In the genomic region with DNA sequence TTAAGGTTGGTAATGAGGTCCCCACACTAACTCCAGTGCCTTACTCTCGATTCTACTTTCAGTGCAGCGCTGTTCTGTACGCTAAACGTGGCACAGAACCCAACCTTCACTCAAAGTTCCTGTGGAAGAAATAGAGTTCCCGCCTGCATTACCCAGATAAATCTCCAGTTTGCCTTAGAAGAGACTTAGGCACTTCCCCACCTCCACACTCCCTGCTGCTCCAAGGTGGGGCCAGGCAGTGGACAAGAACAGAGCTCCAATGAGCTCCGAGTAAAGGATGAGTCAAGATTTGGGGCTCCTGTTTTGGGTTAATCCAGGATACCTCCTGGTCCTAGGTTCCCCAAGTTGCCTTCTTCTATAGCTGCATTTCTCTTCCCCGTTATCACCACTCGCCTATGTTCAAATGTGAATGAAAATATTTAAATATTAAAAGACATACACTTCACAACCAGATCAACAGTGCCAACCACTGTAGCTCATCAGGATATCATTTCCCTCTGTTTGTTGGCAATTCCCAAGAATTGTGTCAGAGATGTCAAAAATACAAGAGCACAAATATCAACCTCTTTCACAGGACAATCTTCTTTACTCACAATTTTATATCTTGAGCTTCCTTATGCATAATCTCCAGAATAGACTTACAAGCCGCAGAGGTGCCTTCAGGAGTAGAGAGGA, we compare ENCODE assay signal across 9 cellular contexts. TPM values are rescaled to one million over a fixed set of nuclear protein-coding genes. Genes with fewer than 3 reads are reported as not detected.
DNase-seq lines count a peak whose midpoint lies in the region; ATAC-seq, FAIRE-seq and TF ChIP-seq lines count a peak whose summit lies in the region.
"Had no signal": no experiment of that assay in that cellular context is flagged by ENCODE, and none has a peak within 500 bp of the region (broad histone marks: within the 10 kb centered on the region; RNA-seq: fewer than 3 reads in every experiment).

No MANE protein-coding gene starts in this region.

- H3K4me2 ChIP-seq in GM12878 (ENCODE audit: control insufficient read depth, insufficient read depth), result 0 out of 2 replicates have a peak overlapping the region, but pooled peaks have one; percentile 50

- POLR2A ChIA-PET in CD8-positive, alpha-beta memory T cell (lab: Charles Lee), result no interaction called here
- POLR2A ChIA-PET in GM12878 (lab: Charles Lee), result interaction anchor here (0.6 to 1.8 kb wide), 2 partner anchors 11 to 79 kb away, joined by 4 to 7 read pairs; no protein-coding TSS in a partner anchor
- POLR2A ChIA-PET in naive thymus-derived CD4-positive, alpha-beta T cell (lab: Charles Lee), result interaction anchor here (0.6 to 1.2 kb wide), 3 partner anchors 9 to 75 kb away, joined by 3 to 7 read pairs (median 3); no protein-coding TSS in a partner anchor

- H3K9ac ChIP-seq in GM12878 (ENCODE audit: control insufficient read depth, insufficient read depth, low read length) (no peak overlapping the region), colonic mucosa (ENCODE audit: low read depth in 2 of 2, low read length in 2 of 2) (no peak overlapping the region)

- no peak overlapping the region for H2AFZ ChIP-seq in GM12878 (ENCODE audit: control insufficient read depth, low read depth, low read length)

- no peaks in the 10 kb centered on the region for H3K27me3 ChIP-seq in CD8-positive, alpha-beta memory T cell (ENCODE audit: insufficient read depth, low read length, poor library complexity, severe bottlenecking)
- H3K27me3 ChIP-seq in GM12878 (replicated peaks in 1 of 2; ENCODE audit: control insufficient read depth in 2 of 2, insufficient read depth in 2 of 2, low read length in 1 of 2) (no peaks in the 10 kb centered on the region), colonic mucosa (no peaks in the 10 kb centered on the region), spleen (replicated peaks in 1 of 7) (no peaks in the 10 kb centered on the region)
- H3K27me3 ChIP-seq in naive thymus-derived CD4-positive, alpha-beta T cell (ENCODE audit: control insufficient read depth in 2 of 2, insufficient read depth in 2 of 2, low read length in 2 of 2), result no peaks in the 10 kb centered on the region
- H3K27me3 ChIP-seq: esophagus muscularis mucosa had no signal

- SMC1A ChIA-PET in GM12878 (lab: Charles Lee; ENCODE audit: uncharacterized antibody, unreplicated experiment), result interaction anchor here (0.9 to 2.7 kb wide), 9 partner anchors 9 to 197 kb away, joined by 3 to 13 read pairs (median 3); no protein-coding TSS in a partner anchor

- H3K4me1 ChIP-seq in CD8-positive, alpha-beta memory T cell (ENCODE audit: insufficient read depth, low read length), result peaks cover 8% of the 10 kb centered on the region
- H3K4me1 ChIP-seq in GM12878 (ENCODE audit: control insufficient read depth, insufficient read depth, low read length) (peaks cover 13% of the 10 kb centered on the region), colonic mucosa (no peaks in the 10 kb centered on the region), spleen (peaks cover 0 to 29% (median 15%) of the 10 kb centered on the region in 6 donors)
- H3K4me1 ChIP-seq in naive thymus-derived CD4-positive, alpha-beta T cell (ENCODE audit: control insufficient read depth in 2 of 2, insufficient read depth in 2 of 2, low read length in 2 of 2), result peaks cover 6 to 11% of the 10 kb centered on the region in 2 donors
- H3K4me1 ChIP-seq: esophagus muscularis mucosa had no signal

- RAD21 ChIA-PET in GM12878 (lab: Charles Lee; ENCODE audit: unreplicated experiment), result interaction anchor here (0.9 to 3.3 kb wide), 3 partner anchors 11 to 199 kb away, joined by 3 to 14 read pairs (median 3); no protein-coding TSS in a partner anchor

- H3K4me3 Mint-ChIP-seq in CD8-positive, alpha-beta memory T cell, result peak overlapping the region; percentile 56 to 77 (median 67)
- peak overlapping the region; percentile 60 to 87 (median 78) for H3K4me3 Mint-ChIP-seq in naive thymus-derived CD4-positive, alpha-beta T cell

- no peak overlapping the region for H3K27ac ChIP-seq in CD8-positive, alpha-beta memory T cell (ENCODE audit: low read depth, low read length)
- H3K27ac ChIP-seq in GM12878 (ENCODE audit: control insufficient read depth, insufficient read depth) (peak overlapping the region; percentile 56), colonic mucosa (no peak overlapping the region), spleen (peak overlapping the region in 3 of 8 donors; percentile 6 to 36 (median 19))
- H3K27ac ChIP-seq in naive thymus-derived CD4-positive, alpha-beta T cell (ENCODE audit: low read depth, low read length), result no peak overlapping the region
- H3K27ac ChIP-seq: esophagus muscularis mucosa had no signal

- TF ChIP-seq CTCF in GM12878 (IDR thresholded peaks at IDR 0.05 in 2 of 3, conservative IDR thresholded peaks at IDR 0.05 in 1 of 3; ENCODE audit: control insufficient read depth in 2 of 3, extremely low read depth in 1 of 3, insufficient read depth in 1 of 3, low read depth in 3 of 3, low read length in 3 of 3), result no peak
- TF ChIP-seq CTCF in colonic mucosa (IDR thresholded peaks at IDR 0.05), result no peak
- TF ChIP-seq CTCF in spleen (IDR thresholded peaks at IDR 0.05 in 8 of 11, conservative IDR thresholded peaks at IDR 0.05 in 3 of 11), result no peak

- H3K36me3 Mint-ChIP-seq in CD8-positive, alpha-beta memory T cell, result peaks cover 0 to 4% (median 0%) of the 10 kb centered on the region in 3 donors
- H3K36me3 Mint-ChIP-seq in naive thymus-derived CD4-positive, alpha-beta T cell, result peaks cover 0 to 8% (median 0%) of the 10 kb centered on the region in 5 donors

- H3K79me2 ChIP-seq in GM12878 (ENCODE audit: control insufficient read depth, insufficient read depth, low read length), result no peaks in the 10 kb centered on the region; the same call in 1 of the 2 replicates

- 95% methylated on average over 9 of the region's 9 CpGs for WGBS in GM12878 (ENCODE audit: insufficient coverage, insufficient replicate concordance, low lambda C conversion rate, missing lambda C conversion rate)
- 57 to 84% (median 70%) methylated on average over 9 of the region's 9 CpGs for WGBS in spleen, 5 donors

- peaks cover 1 to 3% of the 10 kb centered on the region in 2 donors for H3K27me3 Mint-ChIP-seq in CD8-positive, alpha-beta memory T cell
- peaks cover 0 to 37% (median 0%) of the 10 kb centered on the region in 5 donors for H3K27me3 Mint-ChIP-seq in naive thymus-derived CD4-positive, alpha-beta T cell

- no TSS peak for BruUV-seq in GM12878 (replicated peaks; lab: Mats Ljungman, UMichigan)

- intact Hi-C loops in GM12878 (cut with micrococcal nuclease; ENCODE audit: unreplicated experiment), result loop anchor here (10.0 kb wide), 1 partner anchor 162 kb away; a partner anchor contains a TSS
- intact Hi-C loops in naive thymus-derived CD4-positive, alpha-beta T cell (cut with micrococcal nuclease), result loop anchor here (2.0 to 5.0 kb wide), 4 partner anchors 48 to 185 kb away; a partner anchor contains a TSS
- intact Hi-C loops in colonic mucosa (cut with DNase I), result no loop called here
- intact Hi-C loops in spleen (cut with DNase I; ENCODE audit: low total_unique reads), result no loop called here

- in situ Hi-C loops in GM12878 (cut with MboI), result no loop called here

- peak overlapping the region in 4 of 8 donors; percentile 15 to 48 (median 28) for H3K27ac Mint-ChIP-seq in CD8-positive, alpha-beta memory T cell
- peak overlapping the region in 8 of 9 donors; percentile 57 to 94 (median 84) for H3K27ac Mint-ChIP-seq in naive thymus-derived CD4-positive, alpha-beta T cell

- no peak overlapping the region for H3K4me3 ChIP-seq in CD8-positive, alpha-beta memory T cell (ENCODE audit: low read length)
- H3K4me3 ChIP-seq in GM12878 (no peak overlapping the region), colonic mucosa (no peak overlapping the region), spleen (peak overlapping the region in 2 of 8 donors; percentile 36 to 62)
- H3K4me3 ChIP-seq in naive thymus-derived CD4-positive, alpha-beta T cell (ENCODE audit: low read length), result no peak overlapping the region

- peaks cover 14 to 20% (median 15%) of the 10 kb centered on the region in 3 donors for H3K4me1 Mint-ChIP-seq in CD8-positive, alpha-beta memory T cell
- H3K4me1 Mint-ChIP-seq in naive thymus-derived CD4-positive, alpha-beta T cell, result peaks cover 9 to 36% (median 24%) of the 10 kb centered on the region in 7 donors

- no peaks in the 10 kb centered on the region for H3K36me3 ChIP-seq in CD8-positive, alpha-beta memory T cell (ENCODE audit: insufficient read depth, low read length)
- peaks cover 2 to 19% of the 10 kb centered on the region in 2 experiments; a peak in 3 of 4 replicates for H3K36me3 ChIP-seq in GM12878 (ENCODE audit: control insufficient read depth in 2 of 2, insufficient read depth in 2 of 2, low read length in 1 of 2)
- H3K36me3 ChIP-seq in naive thymus-derived CD4-positive, alpha-beta T cell (ENCODE audit: control insufficient read depth in 2 of 3, insufficient read depth in 3 of 3, low read length in 3 of 3), result no peaks in the 10 kb centered on the region
- H3K36me3 ChIP-seq in colonic mucosa, result no peaks in the 10 kb centered on the region
- no peaks in the 10 kb centered on the region for H3K36me3 ChIP-seq in spleen
- H3K36me3 ChIP-seq: esophagus muscularis mucosa had no signal

- TF ChIP-seq POLR2A in GM12878 (IDR thresholded peaks at IDR 0.05; ENCODE audit: low read depth, low read length), result no peak
- TF ChIP-seq POLR2A in spleen (IDR thresholded peaks at IDR 0.05), result no peak

- H3K9me3 ChIP-seq in CD8-positive, alpha-beta memory T cell (ENCODE audit: low read length), result no peaks in the 10 kb centered on the region
- H3K9me3 ChIP-seq in GM12878 (replicated peaks; ENCODE audit: control insufficient read depth, insufficient read depth, low read length), result no peaks in the 10 kb centered on the region
- H3K9me3 ChIP-seq in naive thymus-derived CD4-positive, alpha-beta T cell (ENCODE audit: control insufficient read depth in 2 of 3, low read length in 3 of 3), result no peaks in the 10 kb centered on the region
- H3K9me3 ChIP-seq in colonic mucosa, result no peaks in the 10 kb centered on the region
- no peaks in the 10 kb centered on the region for H3K9me3 ChIP-seq in spleen
- H3K9me3 ChIP-seq: esophagus muscularis mucosa had no signal

- CTCF ChIA-PET in CD8-positive, alpha-beta memory T cell (lab: Charles Lee), result interaction anchor here (0.9 to 3.0 kb wide), 3 partner anchors 11 to 74 kb away, joined by 3 to 21 read pairs (median 3); no protein-coding TSS in a partner anchor
- CTCF ChIA-PET in GM12878 (lab: Yijun Ruan, JAX), result interaction anchor here (0.8 to 5.9 kb wide), 9 partner anchors 11 to 193 kb away, joined by 3 to 29 read pairs (median 4); no protein-coding TSS in a partner anchor
- CTCF ChIA-PET in naive thymus-derived CD4-positive, alpha-beta T cell (lab: Charles Lee), result interaction anchor here (0.8 kb wide), 1 partner anchor 11 kb away, joined by 5 read pairs; no protein-coding TSS in a partner anchor

- no peak for FAIRE-seq in GM12878 (lab: Jason Lieb, UNC)

- no peaks in the 10 kb centered on the region; the same call in 1 of the 2 replicates for H4K20me1 ChIP-seq in GM12878 (ENCODE audit: control insufficient read depth, insufficient read depth)

- H3K9me3 Mint-ChIP-seq in CD8-positive, alpha-beta memory T cell, result peaks cover 0 to 6% (median 0%) of the 10 kb centered on the region in 5 donors
- peaks cover 0 to 8% (median 0%) of the 10 kb centered on the region in 11 donors for H3K9me3 Mint-ChIP-seq in naive thymus-derived CD4-positive, alpha-beta T cell

- DNase-seq in CD8-positive, alpha-beta memory T cell, result no peak
- DNase-seq in M059J (ENCODE audit: low read depth) (peak; percentile 66), GM12878 (ENCODE audit: low read depth, low spot score) (no peak), colonic mucosa (no peak), spleen (no peak), D341Med (ENCODE audit: low spot score) (no peak)
- no peak for DNase-seq in naive thymus-derived CD4-positive, alpha-beta T cell

- TF ChIP-seq EP300 in GM12878 (IDR thresholded peaks at IDR 0.05; ENCODE audit: borderline replicate concordance in 1 of 2, control insufficient read depth in 1 of 2, low read depth in 2 of 2, low read length in 2 of 2), result no peak

- no peak for TF ChIP-seq RAD21 in GM12878 (IDR thresholded peaks at IDR 0.05; ENCODE audit: insufficient read depth, low read depth, low read length)

- ATAC-seq in GM12878 (no peak), GM18861 (IDR thresholded peaks at IDR 0.05; ENCODE audit: unreplicated experiment) (no peak)
- no peak for ATAC-seq in naive thymus-derived CD4-positive, alpha-beta T cell

RNA-seq across cellular contexts. Expression of a gene that starts 48.0 kb away (rescaled TPM):
- total RNA-seq in CD8-positive, alpha-beta memory T cell, result 10 to 100 TPM; 86.3 to 87.8 TPM
- 63.0 TPM for polyA plus RNA-seq in CD8-positive, alpha-beta memory T cell
- 93.4 and 148 TPM in 2 replicates for total RNA-seq in M059J (2014; rRNA removed; shearing (Covaris generic))
- total RNA-seq in GM12878 (2013; cell fraction: nucleolus; rRNA removed), result 46.6 and 48.7 TPM in 2 replicates
- total RNA-seq in GM12878 (2014; rRNA removed) (115 and 135 TPM in 2 replicates), GM12878 (2014; rRNA removed; fragmentation: Illumina TruSeq; extraction: Trizol) (34.5 and 37.5 TPM in 2 replicates), GM12878 (2021) (65.5 and 67.5 TPM in 2 replicates), colonic mucosa (10 to 100 TPM; 37.5 to 54.3 TPM), spleen (10 to 100 TPM; 26.5 to 49.8 (median 36.2) TPM)
- 11.1 TPM for polyA plus RNA-seq in GM12878 (2011; ENCODE audit: low read depth)
- polyA plus RNA-seq in GM12878 (2011; rRNA removed) (82.0 and 97.8 TPM in 2 replicates), GM12878 (2014; fragmentation: Illumina TruSeq; extraction: Trizol) (24.7 and 31.6 TPM in 2 replicates), GM12878 (2014; fragmentation: Nextera tagmentation; extraction: Ambion mirVana) (10 to 100 TPM in 1 of 2 experiments, 1 to 10 TPM in 1; 8.5 to 35.0 TPM), GM12878 (2014; rRNA removed) (121 and 126 TPM in 2 replicates), GM12878 (2016; fragmentation: Nextera tagmentation; extraction: Ambion mirVana) (100 to 1,000 TPM; 155 to 159 TPM), spleen (10 to 100 TPM; 18.3 to 34.2 (median 28.3) TPM)
- 45.1 and 51.4 TPM in 2 replicates for polyA plus RNA-seq in GM12878 (2011; cell fraction: cytosol; rRNA removed)
- polyA plus RNA-seq in GM12878 (2011; cell fraction: nucleus; rRNA removed), result 36.6 and 42.5 TPM in 2 replicates
- 40.6 and 49.4 TPM in 2 replicates for polyA plus RNA-seq in GM12878 (2012)
- 21.1 and 36.6 TPM in 2 replicates for polyA minus RNA-seq in GM12878 (2011; rRNA and poly(A)+ RNA removed)
- 11.4 and 13.1 TPM in 2 replicates for polyA minus RNA-seq in GM12878 (2011; cell fraction: cytosol; rRNA and poly(A)+ RNA removed)
- polyA minus RNA-seq in GM12878 (2011; cell fraction: nucleus; rRNA and poly(A)+ RNA removed), result 13.2 and 20.2 TPM in 2 replicates
- total RNA-seq in naive thymus-derived CD4-positive, alpha-beta T cell, result 10 to 100 TPM; 32.7 to 48.3 (median 44.8) TPM
- 10 to 100 TPM; 73.5 to 83.5 TPM for polyA plus RNA-seq in naive thymus-derived CD4-positive, alpha-beta T cell

Comparison
In these comparisons a context has a peak if more than half of its experiments do, and no peak if none do; other contexts are left out.
1. intact Hi-C loops: an anchor here in GM12878 (10.0 kb wide) and naive thymus-derived CD4-positive, alpha-beta T cell (2.0 to 5.0 kb wide); none called in colonic mucosa and spleen.